ENCODE assay signal across 2 cellular contexts in genomic region chr12:132924356-132924755, GRCh38.
TF ChIP-seq lines count a peak whose summit lies in the region.

No MANE protein-coding gene starts in this region.

TF ChIP-seq in liver, 16 proteins besides CTCF, POLR2A, EP300 and RAD21:
- TF ChIP-seq HNF4A (conservative IDR thresholded peaks at IDR 0.05) (no peak), ATF3 (IDR thresholded peaks at IDR 0.05) (no peak), EGR1 (IDR thresholded peaks at IDR 0.05; ENCODE audit: low read depth in 2 of 2) (no peak), TAF1 (conservative IDR thresholded peaks at IDR 0.05) (no peak), FOXA2 (IDR thresholded peaks at IDR 0.05) (no peak), MAX (IDR thresholded peaks at IDR 0.05) (no peak), NR2F2 (IDR thresholded peaks at IDR 0.05) (no peak), SP1 (IDR thresholded peaks at IDR 0.05) (no peak), ZBTB33 (IDR thresholded peaks at IDR 0.05) (no peak), JUND (IDR thresholded peaks at IDR 0.05) (no peak), FOXA1 (IDR thresholded peaks at IDR 0.05) (no peak), YY1 (IDR thresholded peaks at IDR 0.05) (no peak), REST (IDR thresholded peaks at IDR 0.05) (no peak), HNF4G (IDR thresholded peaks at IDR 0.05) (no peak), RXRA (IDR thresholded peaks at IDR 0.05) (no peak), GABPA (IDR thresholded peaks at IDR 0.05 in 1 of 2, conservative IDR thresholded peaks at IDR 0.05 in 1 of 2) (no peak)
TF ChIP-seq in liver: peak in this region for 0.

TF ChIP-seq in HepG2, 621 proteins besides CTCF, POLR2A, EP300 and RAD21:
- no peak for TF ChIP-seq ZNF367 (CRISPR knock-in tag; IDR thresholded peaks at IDR 0.05; ENCODE audit: borderline replicate concordance)
- TF ChIP-seq POGZ (CRISPR knock-in tag; IDR thresholded peaks at IDR 0.05), result no peak
- no peak for TF ChIP-seq IRX3 (CRISPR knock-in tag; IDR thresholded peaks at IDR 0.05; ENCODE audit: borderline replicate concordance, low read depth)
- TF ChIP-seq ZHX2 (IDR thresholded peaks at IDR 0.05; ENCODE audit: low read depth), result no peak
- TF ChIP-seq ZHX2 (CRISPR knock-in tag; IDR thresholded peaks at IDR 0.05; ENCODE audit: borderline replicate concordance), result no peak
- no peak for TF ChIP-seq YEATS2 (CRISPR knock-in tag; IDR thresholded peaks at IDR 0.05; ENCODE audit: borderline replicate concordance)
- no peak for TF ChIP-seq ZNF251 (CRISPR knock-in tag; IDR thresholded peaks at IDR 0.05)
- no peak for TF ChIP-seq HNRNPL (IDR thresholded peaks at IDR 0.05; ENCODE audit: low read depth, low read length)
- TF ChIP-seq BRD4 (CRISPR knock-in tag; IDR thresholded peaks at IDR 0.05), result no peak
- TF ChIP-seq DPF2 (CRISPR knock-in tag; IDR thresholded peaks at IDR 0.05; ENCODE audit: borderline replicate concordance, low read depth), result no peak
- TF ChIP-seq MTF2 (CRISPR knock-in tag; IDR thresholded peaks at IDR 0.05; ENCODE audit: borderline replicate concordance), result no peak
